11 cellular contexts compared by ENCODE assay signal in genomic region chr12:47868552-47869031, GRCh38. TPM values are rescaled to one million over a fixed set of nuclear protein-coding genes. Genes with fewer than 3 reads are reported as not detected.
DNase-seq lines count a peak whose midpoint lies in the region; ATAC-seq and TF ChIP-seq lines count a peak whose summit lies in the region.
"Had no signal": no experiment of that assay in that cellular context is flagged by ENCODE, and none has a peak within 500 bp of the region (broad histone marks: within the 10 kb centered on the region; RNA-seq: fewer than 3 reads in every experiment).

No MANE protein-coding gene starts in this region.

- H3K9me3 Mint-ChIP-seq in chondrocyte (ENCODE audit: low read depth): no peaks in the 10 kb centered on the region
- H3K9me3 Mint-ChIP-seq: nephron had no signal

- in situ Hi-C loops in GM13977 (cut with MboI; ENCODE audit: low pct_unique_long_range_greater_than_20kb, low sequenced_read_pairs, unreplicated experiment): no loop called here

- no peaks in the 10 kb centered on the region for H3K27me3 ChIP-seq in body of pancreas

- no peaks in the 10 kb centered on the region for H3K9me3 ChIP-seq in body of pancreas

- H3K4me1 Mint-ChIP-seq in chondrocyte (ENCODE audit: low read depth): peaks cover 22% of the 10 kb centered on the region

- no peaks in the 10 kb centered on the region for H3K4me1 ChIP-seq in body of pancreas

- H3K27ac ChIP-seq in body of pancreas: no peak overlapping the region
- H3K27ac ChIP-seq: epithelial cell of prostate had no signal

- H3K4me3 Mint-ChIP-seq in chondrocyte (ENCODE audit: unreplicated experiment): no peak overlapping the region
- H3K4me3 Mint-ChIP-seq: nephron had no signal

- no peaks in the 10 kb centered on the region for H3K36me3 Mint-ChIP-seq in chondrocyte (ENCODE audit: low read depth)

- no peaks in the 10 kb centered on the region for H3K36me3 ChIP-seq in body of pancreas (replicated peaks in 1 of 2; ENCODE audit: insufficient read depth in 1 of 2, low read depth in 2 of 2)

- peak; percentile 55 for DNase-seq in GM13977 (ENCODE audit: low spot score)
- peak; percentile 26 for DNase-seq in amniotic epithelial cell (ENCODE audit: low read depth)
- DNase-seq in chondrocyte (ENCODE audit: low spot score): no peak
- DNase-seq in mucosa of gallbladder (ENCODE audit: low spot score): no peak
- no peak for DNase-seq in Kasumi-1 (lab: John Stamatoyannopoulos, UW)
- DNase-seq in body of pancreas: no peak
- DNase-seq: NCI-H1694 treated with DMSO at 0.1 percent for 48 hours had no signal

- no peaks in the 10 kb centered on the region for H3K27me3 Mint-ChIP-seq in chondrocyte (ENCODE audit: low read depth)

- H3K4me3 ChIP-seq in body of pancreas: no peak overlapping the region

- no peak overlapping the region for H3K27ac Mint-ChIP-seq in chondrocyte (ENCODE audit: unreplicated experiment)
- H3K27ac Mint-ChIP-seq: nephron had no signal

- 77% methylated on average over 8 of the region's 8 CpGs for WGBS in body of pancreas, 2 donors

- TF ChIP-seq CTCF in GM13977 (IDR thresholded peaks at IDR 0.05; ENCODE audit: extremely low read depth, insufficient read depth, missing control alignments) (no peak), chondrocyte (IDR thresholded peaks at IDR 0.05) (no peak), body of pancreas (IDR thresholded peaks at IDR 0.05) (no peak)

- ATAC-seq in GM21390 (IDR thresholded peaks at IDR 0.05; ENCODE audit: unreplicated experiment) (peak; percentile 71), HG03432 (IDR thresholded peaks at IDR 0.05; ENCODE audit: unreplicated experiment) (peak; percentile 79), body of pancreas (no peak)

- intact Hi-C loops in body of pancreas (cut with DNase I): no loop called here

- no peak for TF ChIP-seq POLR2A in body of pancreas (IDR thresholded peaks at IDR 0.05)

RNA-seq across cellular contexts. Expression of gene VDR, which starts 36.2 kb away (rescaled TPM):
- total RNA-seq in chondrocyte: 4.4 to 4.8 TPM (median 4.6 TPM) in 3 replicates
- 33.8 TPM for total RNA-seq in mucosa of gallbladder
- 1 to 10 TPM; 1.3 to 3.1 TPM for total RNA-seq in body of pancreas

RNA-seq across cellular contexts. Expression of gene HDAC7, which starts 48.9 kb away (rescaled TPM):
- 79.1 to 93.2 TPM (median 89.6 TPM) in 3 replicates for total RNA-seq in chondrocyte
- 120 TPM for total RNA-seq in mucosa of gallbladder
- total RNA-seq in body of pancreas: 10 to 100 TPM; 26.2 to 26.7 TPM

Comparison
In these comparisons a context has a peak if more than half of its experiments do, and no peak if none do; other contexts are left out.
1. DNase-seq: peak in GM13977 (single experiment) and amniotic epithelial cell (single experiment); none in chondrocyte (single experiment), mucosa of gallbladder (single experiment), Kasumi-1 (0 of 2) and body of pancreas (0 of 4).